ENCODE assay signal across 1 cellular context in the genomic region with DNA sequence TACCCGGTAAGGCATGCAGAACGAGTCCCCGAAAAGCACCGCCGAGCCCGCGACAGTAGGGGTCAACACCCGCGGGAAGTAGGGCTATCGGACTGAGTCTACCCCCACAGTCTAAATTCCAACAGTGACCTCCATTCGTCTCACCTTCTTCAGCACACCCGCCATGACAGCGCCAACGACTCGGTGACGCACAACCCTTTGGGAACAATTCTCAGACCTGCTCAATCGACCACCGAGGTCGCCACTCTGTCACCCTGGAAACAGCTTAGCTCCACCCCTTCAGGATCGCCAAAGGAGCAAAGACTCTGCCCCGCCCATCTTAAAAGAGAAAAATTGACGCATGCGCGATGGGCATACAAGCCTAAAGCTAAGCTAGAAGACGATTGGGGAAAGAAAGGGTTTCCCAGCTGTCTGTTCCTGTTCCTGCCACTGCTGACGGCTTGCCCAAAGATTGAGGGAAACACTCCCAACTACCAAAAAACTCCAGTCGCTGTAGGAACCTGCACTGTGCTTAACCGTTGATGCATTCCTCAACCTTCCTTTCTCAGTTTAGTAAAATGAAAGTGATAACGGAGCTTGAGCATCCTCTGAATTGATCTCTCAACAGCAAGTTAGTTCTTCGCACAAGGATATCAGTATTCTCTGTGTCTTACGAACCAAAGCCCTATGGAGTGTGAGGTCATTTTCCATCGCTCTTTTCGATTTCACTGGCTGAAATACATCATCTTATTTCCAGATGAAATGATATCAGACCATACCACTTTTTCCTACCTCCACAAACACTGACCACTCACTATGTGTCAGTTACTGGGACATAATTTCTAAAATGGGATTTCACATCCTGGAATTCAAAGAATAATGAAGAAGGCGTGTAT.
TF ChIP-seq lines count a peak whose summit lies in the region.

Gene NDUFA5 (minus strand): TSS at position 188 of the 875 bp plus-strand sequence. CDS start 23 bp downstream, at position 165.

TF ChIP-seq in H1, 55 proteins besides CTCF, POLR2A, EP300 and RAD21 (continued from another document):
- TF ChIP-seq CHD7 (IDR thresholded peaks at IDR 0.05; ENCODE audit: insufficient replicate concordance, low read length) (no peak), CBX8 (IDR thresholded peaks at IDR 0.05; ENCODE audit: borderline replicate concordance, low read depth, low read length) (no peak), SP4 (IDR thresholded peaks at IDR 0.05; ENCODE audit: low read length) (no peak; the same call in 1 of the 2 replicates), CEBPB (IDR thresholded peaks at IDR 0.05; ENCODE audit: low read depth, low read length) (no peak), TCF12 (IDR thresholded peaks at IDR 0.05; ENCODE audit: low read depth, low read length) (no peak), KDM5A (IDR thresholded peaks at IDR 0.05; ENCODE audit: low read length) (peak; percentile 87), FOSL1 (IDR thresholded peaks at IDR 0.05; ENCODE audit: insufficient read depth, low read depth, low read length) (no peak), CBX5 (IDR thresholded peaks at IDR 0.05; ENCODE audit: low read depth, low read length) (no peak), POU5F1 (IDR thresholded peaks at IDR 0.05; ENCODE audit: low read depth, low read length) (no peak), TEAD4 (IDR thresholded peaks at IDR 0.05; ENCODE audit: low read depth, low read length) (0 out of 2 replicates have a peak, but pooled peaks have one; percentile 46), SAP30 (IDR thresholded peaks at IDR 0.05; ENCODE audit: insufficient read depth, insufficient replicate concordance, low read length) (peak; percentile 85), RBBP5 (IDR thresholded peaks at IDR 0.05; ENCODE audit: borderline replicate concordance, low read depth, low read length) (peak; percentile 89), E2F6 (IDR thresholded peaks at IDR 0.05) (no peak), MAFK (IDR thresholded peaks at IDR 0.05; ENCODE audit: low read depth, low read length) (no peak), CTBP2 (IDR thresholded peaks at IDR 0.05; ENCODE audit: borderline replicate concordance, insufficient read depth, insufficient read length, low read length) (no peak), BRCA1 (IDR thresholded peaks at IDR 0.05; ENCODE audit: low read depth, low read length) (no peak), SP2 (IDR thresholded peaks at IDR 0.05; ENCODE audit: low read length) (no peak), BCL11A (IDR thresholded peaks at IDR 0.05; ENCODE audit: low read depth in 2 of 2, low read length in 2 of 2) (no peak), SUZ12 (IDR thresholded peaks at IDR 0.05; ENCODE audit: low read length) (no peak), USF2 (IDR thresholded peaks at IDR 0.05; ENCODE audit: low read length) (no peak), HDAC6 (IDR thresholded peaks at IDR 0.05; ENCODE audit: low read depth, low read length) (no peak), CREB1 (IDR thresholded peaks at IDR 0.05) (peak; percentile 90), CHD1 (IDR thresholded peaks at IDR 0.05; ENCODE audit: low read depth, low read length) (no peak), SIX5 (IDR thresholded peaks at IDR 0.05; ENCODE audit: low read depth, low read length) (no peak), SIRT6 (IDR thresholded peaks at IDR 0.05; ENCODE audit: low read length) (no peak), TAF7 (optimal IDR thresholded peaks at IDR 0.05; ENCODE audit: borderline replicate concordance, low read depth, low read length) (no peak), PHF8 (conservative IDR thresholded peaks at IDR 0.05; ENCODE audit: low read depth, low read length) (peak; percentile 80), SIN3A (conservative IDR thresholded peaks at IDR 0.05 in 1 of 2, IDR thresholded peaks at IDR 0.05 in 1 of 2; ENCODE audit: low read depth in 1 of 2, low read length in 2 of 2) (peak; percentile 95 to 99), KDM1A (IDR thresholded peaks at IDR 0.05; ENCODE audit: borderline replicate concordance, low read length) (no peak), HDAC2 (IDR thresholded peaks at IDR 0.05; ENCODE audit: borderline replicate concordance in 1 of 2, low read depth in 2 of 2, low read length in 2 of 2) (0 out of 4 replicates have a peak, but pooled peaks of 1 of the 2 experiments have one; percentile 80), KDM4A (IDR thresholded peaks at IDR 0.05; ENCODE audit: low read depth, low read length, severe bottlenecking) (peak; percentile 54), EZH2 (IDR thresholded peaks at IDR 0.05; ENCODE audit: low read depth, low read length, severe bottlenecking) (no peak), POLR2AphosphoS5 (IDR thresholded peaks at IDR 0.05; ENCODE audit: low read depth, low read length) (peak; percentile 74), JUN (IDR thresholded peaks at IDR 0.05; ENCODE audit: low read depth, low read length) (no peak), TAF1 (IDR thresholded peaks at IDR 0.05; ENCODE audit: low read depth, low read length) (peak; percentile 83), EGR1 (IDR thresholded peaks at IDR 0.05; ENCODE audit: borderline replicate concordance, low read depth, low read length) (no peak), GTF2F1 (IDR thresholded peaks at IDR 0.05; ENCODE audit: borderline replicate concordance, low read depth, low read length) (no peak), GABPA (IDR thresholded peaks at IDR 0.05; ENCODE audit: borderline replicate concordance, insufficient read depth, low read length) (no peak), SP1 (IDR thresholded peaks at IDR 0.05; ENCODE audit: low read depth, low read length) (peak; percentile 80; the same call in 1 of the 2 replicates), NRF1 (IDR thresholded peaks at IDR 0.05; ENCODE audit: low read depth, low read length) (peak; percentile 63), CHD2 (IDR thresholded peaks at IDR 0.05; ENCODE audit: low read length) (0 out of 2 replicates have a peak, but pooled peaks have one; percentile 10), BACH1 (IDR thresholded peaks at IDR 0.05; ENCODE audit: low read length) (no peak), TBP (IDR thresholded peaks at IDR 0.05; ENCODE audit: low read depth, low read length) (peak; percentile 80), NANOG (IDR thresholded peaks at IDR 0.05; ENCODE audit: insufficient read depth, low read depth, low read length, poor library complexity, severe bottlenecking) (no peak), ZNF274 (IDR thresholded peaks at IDR 0.05; ENCODE audit: borderline replicate concordance, extremely low read depth, low read length) (no peak), SRF (IDR thresholded peaks at IDR 0.05; ENCODE audit: low read depth, low read length) (peak; percentile 91), JUND (IDR thresholded peaks at IDR 0.05; ENCODE audit: low read length) (peak; percentile 62; the same call in 1 of the 2 replicates), RXRA (IDR thresholded peaks at IDR 0.05; ENCODE audit: insufficient read depth, low read depth, low read length) (no peak), RFX5 (IDR thresholded peaks at IDR 0.05; ENCODE audit: borderline replicate concordance, low read depth, low read length) (no peak), RNF2 (IDR thresholded peaks at IDR 0.05; ENCODE audit: borderline replicate concordance, low read depth, low read length, missing control alignments, poor library complexity, severe bottlenecking) (no peak), ATF2 (IDR thresholded peaks at IDR 0.05; ENCODE audit: low read length) (0 out of 2 replicates have a peak, but pooled peaks have one; percentile 39)
- TF ChIP-seq, protein P1, sequence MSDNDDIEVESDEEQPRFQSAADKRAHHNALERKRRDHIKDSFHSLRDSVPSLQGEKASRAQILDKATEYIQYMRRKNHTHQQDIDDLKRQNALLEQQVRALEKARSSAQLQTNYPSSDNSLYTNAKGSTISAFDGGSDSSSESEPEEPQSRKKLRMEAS (IDR thresholded peaks at IDR 0.05): peak; percentile 53
- TF ChIP-seq, protein P2, sequence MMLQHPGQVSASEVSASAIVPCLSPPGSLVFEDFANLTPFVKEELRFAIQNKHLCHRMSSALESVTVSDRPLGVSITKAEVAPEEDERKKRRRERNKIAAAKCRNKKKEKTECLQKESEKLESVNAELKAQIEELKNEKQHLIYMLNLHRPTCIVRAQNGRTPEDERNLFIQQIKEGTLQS (IDR thresholded peaks at IDR 0.05; ENCODE audit: insufficient read depth, low read depth, low read length): no peak
